Comparison of ENCODE assay signal across 8 cellular contexts in genomic region chr7:74650493-74651135, GRCh38. TPM values are rescaled to one million over a fixed set of nuclear protein-coding genes. Genes with fewer than 3 reads are reported as not detected.
DNase-seq lines count a peak whose midpoint lies in the region; ATAC-seq and TF ChIP-seq lines count a peak whose summit lies in the region.
"Not testable (repeated sequence)": the region's sequence is repeated elsewhere in the genome, so short reads cannot be mapped to it uniquely, and the experiment has no call there.

No MANE protein-coding gene starts in this region.

- not testable (repeated sequence) for H3K27me3 Mint-ChIP-seq in CD14-positive monocyte (ENCODE audit: low read depth in 3 of 3); activated T-helper 2 cell treated with anti-CD3 and anti-CD28 coated beads, Interferon-gamma antibody, Interleukin-2, Interleukin-4, amounts not matched to agents 10 μg/mL and 5 μg/mL and 100 μg/mL, durations not matched to agents 14 hours and 24 hours and 36 hours (ENCODE audit: low read depth)

- peaks cover 20% of the 10 kb centered on the region for H3K4me1 ChIP-seq in left ventricle myocardium inferior

- H3K27me3 ChIP-seq in left ventricle myocardium inferior (ENCODE audit: low read depth) = not testable (repeated sequence)

- peak overlapping the region; percentile 56 for H3K4me3 ChIP-seq in left ventricle myocardium inferior

- TF ChIP-seq CTCF in CD14-positive monocyte (IDR thresholded peaks at IDR 0.05); left ventricle myocardium inferior (IDR thresholded peaks at IDR 0.05; ENCODE audit: borderline replicate concordance): not testable (repeated sequence)

- intact Hi-C loops in CD14-positive monocyte (cut with micrococcal nuclease); left ventricle myocardium inferior (cut with micrococcal nuclease): not testable (repeated sequence)
- intact Hi-C loops in activated T-helper 2 cell treated with anti-CD3 and anti-CD28 coated beads, Interferon-gamma antibody, Interleukin-2, Interleukin-4, amounts not matched to agents 10 μg/mL and 5 μg/mL and 100 μg/mL, durations not matched to agents 14 hours and 24 hours and 36 hours (cut with micrococcal nuclease) = loop anchor here (5.0 kb wide), 1 partner anchor 43 kb away; no protein-coding TSS in a partner anchor

- peak; percentile 55 for ATAC-seq in GM19324 (IDR thresholded peaks at IDR 0.05; ENCODE audit: low FRiP score, unreplicated experiment)
- ATAC-seq in HG02623 (IDR thresholded peaks at IDR 0.05; ENCODE audit: unreplicated experiment) = peak; percentile 56
- peak; percentile 50 for ATAC-seq in HG03520 (IDR thresholded peaks at IDR 0.05; ENCODE audit: unreplicated experiment)

- not testable (repeated sequence) for H3K36me3 Mint-ChIP-seq in CD14-positive monocyte
- peaks cover 16% of the 10 kb centered on the region for H3K36me3 Mint-ChIP-seq in activated T-helper 2 cell treated with anti-CD3 and anti-CD28 coated beads, Interferon-gamma antibody, Interleukin-2, Interleukin-4, amounts not matched to agents 10 μg/mL and 5 μg/mL and 100 μg/mL, durations not matched to agents 14 hours and 24 hours and 36 hours (ENCODE audit: low read depth)

- H3K27ac ChIP-seq in left ventricle myocardium inferior (replicated peaks) = peak overlapping the region; percentile 76

- peaks cover 0 to 11% (median 0%) of the 10 kb centered on the region in 7 donors for H3K9me3 Mint-ChIP-seq in CD14-positive monocyte
- not testable (repeated sequence) for H3K9me3 Mint-ChIP-seq in activated T-helper 2 cell treated with anti-CD3 and anti-CD28 coated beads, Interferon-gamma antibody, Interleukin-2, Interleukin-4, amounts not matched to agents 10 μg/mL and 5 μg/mL and 100 μg/mL, durations not matched to agents 14 hours and 24 hours and 36 hours

- H3K4me1 Mint-ChIP-seq in CD14-positive monocyte = peaks cover 29% of the 10 kb centered on the region
- peaks cover 40% of the 10 kb centered on the region for H3K4me1 Mint-ChIP-seq in activated T-helper 2 cell treated with anti-CD3 and anti-CD28 coated beads, Interferon-gamma antibody, Interleukin-2, Interleukin-4, amounts not matched to agents 10 μg/mL and 5 μg/mL and 100 μg/mL, durations not matched to agents 14 hours and 24 hours and 36 hours (ENCODE audit: low read depth)

- H3K9me3 ChIP-seq in left ventricle myocardium inferior (replicated peaks) = not testable (repeated sequence)

- peak overlapping the region; percentile 73 to 83 for H3K4me3 Mint-ChIP-seq in CD14-positive monocyte
- peak overlapping the region; percentile 92 for H3K4me3 Mint-ChIP-seq in activated T-helper 2 cell treated with anti-CD3 and anti-CD28 coated beads, Interferon-gamma antibody, Interleukin-2, Interleukin-4, amounts not matched to agents 10 μg/mL and 5 μg/mL and 100 μg/mL, durations not matched to agents 14 hours and 24 hours and 36 hours (ENCODE audit: low read depth)

- peak overlapping the region in 5 of 7 donors; percentile 30 to 89 (median 75) for H3K27ac Mint-ChIP-seq in CD14-positive monocyte
- H3K27ac Mint-ChIP-seq in activated T-helper 2 cell treated with anti-CD3 and anti-CD28 coated beads, Interferon-gamma antibody, Interleukin-2, Interleukin-4, amounts not matched to agents 10 μg/mL and 5 μg/mL and 100 μg/mL, durations not matched to agents 14 hours and 24 hours and 36 hours = peak overlapping the region; percentile 98

- not testable (repeated sequence) for DNase-seq in CD14-positive monocyte (ENCODE audit: low spot score); left ventricle myocardium inferior
- DNase-seq in RPMI8226 = peak; percentile 46
- DNase-seq in activated T-helper 2 cell treated with anti-CD3 and anti-CD28 coated beads, Interferon-gamma antibody, Interleukin-2, Interleukin-4, amounts not matched to agents 10 μg/mL and 5 μg/mL and 100 μg/mL, durations not matched to agents 14 hours and 24 hours and 36 hours (ENCODE audit: low spot score) = peak; percentile 18
- DNase-seq in stimulated activated CD4-positive, alpha-beta T cell treated with anti-CD3 and anti-CD28 coated beads, Interleukin-15, amount 100 ng/mL, for 24 hours = peak; percentile 42

- H3K36me3 ChIP-seq in left ventricle myocardium inferior = not testable (repeated sequence)

RNA-seq across cellular contexts. Expression of gene GTF2I, which starts 6.9 kb away (rescaled TPM):
- 10 to 100 TPM; 20.9 to 28.2 TPM for polyA plus RNA-seq in CD14-positive monocyte
- total RNA-seq in activated T-helper 2 cell treated with anti-CD3 and anti-CD28 coated beads, Interferon-gamma antibody, Interleukin-2, Interleukin-4, amounts not matched to agents 10 μg/mL and 5 μg/mL and 100 μg/mL, durations not matched to agents 14 hours and 24 hours and 36 hours = 186 and 188 TPM in 2 replicates
- total RNA-seq in left ventricle myocardium inferior = 122 TPM
